ENCODE assay signal across 9 cellular contexts in the genomic region with DNA sequence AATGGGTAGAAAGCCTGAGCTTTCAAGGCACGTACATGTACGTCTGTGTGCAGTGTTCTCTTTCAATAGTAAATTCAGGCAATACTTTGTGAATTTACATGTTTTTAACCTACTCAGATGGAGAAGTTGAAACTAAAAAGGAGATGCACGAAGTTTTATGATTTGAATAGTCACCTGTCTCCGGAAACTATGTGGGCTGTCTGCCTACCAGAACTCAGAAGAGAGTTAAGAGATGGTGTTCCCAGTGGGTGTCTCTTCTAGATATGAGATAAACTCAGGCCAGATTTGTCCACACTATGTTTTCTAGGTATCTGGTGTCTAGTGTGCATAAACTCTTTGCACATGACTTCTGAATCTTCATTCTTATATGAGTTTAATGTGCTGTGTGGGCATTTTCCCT.
DNase-seq lines count a peak whose midpoint lies in the region; ATAC-seq and TF ChIP-seq lines count a peak whose summit lies in the region.
"Had no signal": no experiment of that assay in that cellular context is flagged by ENCODE, and none has a peak within 500 bp of the region (broad histone marks: within the 10 kb centered on the region; RNA-seq: fewer than 3 reads in every experiment).

No MANE protein-coding gene starts in this region.

- H3K27me3 ChIP-seq in OCI-LY3 (ENCODE audit: low read depth, low read length) (peaks cover 59% of the 10 kb centered on the region), left lung (no peaks in the 10 kb centered on the region), neural progenitor cell (no peaks in the 10 kb centered on the region)

- H4K20me1 ChIP-seq in OCI-LY3 (ENCODE audit: insufficient read depth, low read length) (no peaks in the 10 kb centered on the region), neural progenitor cell (ENCODE audit: low read depth) (no peaks in the 10 kb centered on the region)

- intact Hi-C loops in activated CD4-positive, alpha-beta T cell treated with anti-CD3 and anti-CD28 coated beads, Interleukin-2, amount 10 ng/mL, durations not matched to agents 24 days and 14 days (cut with micrococcal nuclease) = loop anchor here (1.0 to 2.0 kb wide), 8 partner anchors 20 to 350 kb away; no protein-coding TSS in a partner anchor
- intact Hi-C loops in left lung (cut with DNase I) = no loop called here

- H3K4me2 ChIP-seq in OCI-LY3 (ENCODE audit: low read length) (peak overlapping the region; percentile 64), neural progenitor cell (no peak overlapping the region)

- ATAC-seq in HG02798 (IDR thresholded peaks at IDR 0.05; ENCODE audit: poor library complexity, unreplicated experiment) (peak; percentile 81), left lung (no peak)

- peaks cover 26% of the 10 kb centered on the region for H3K4me1 Mint-ChIP-seq in activated CD4-positive, alpha-beta T cell treated with anti-CD3 and anti-CD28 coated beads, Interleukin-2, amount 10 ng/mL, durations not matched to agents 24 days and 14 days
- H3K4me1 Mint-ChIP-seq in neural progenitor cell = peaks cover 9% of the 10 kb centered on the region

- peaks cover 20% of the 10 kb centered on the region for H3K27me3 Mint-ChIP-seq in activated CD4-positive, alpha-beta T cell treated with anti-CD3 and anti-CD28 coated beads, Interleukin-2, amount 10 ng/mL, durations not matched to agents 24 days and 14 days
- H3K27me3 Mint-ChIP-seq in neural progenitor cell (ENCODE audit: insufficient read depth, low read depth) = peaks cover 7% of the 10 kb centered on the region

- TF ChIP-seq CTCF in OCI-LY3 (IDR thresholded peaks at IDR 0.05; ENCODE audit: low read depth, low read length) (no peak), left lung (IDR thresholded peaks at IDR 0.05) (no peak), neural progenitor cell (IDR thresholded peaks at IDR 0.05) (no peak)

- no peak overlapping the region for H2AFZ ChIP-seq in OCI-LY3 (ENCODE audit: low read depth, low read length)
- no peak overlapping the region for H2AFZ ChIP-seq in neural progenitor cell (replicated peaks)

- H3K36me3 Mint-ChIP-seq in activated CD4-positive, alpha-beta T cell treated with anti-CD3 and anti-CD28 coated beads, Interleukin-2, amount 10 ng/mL, durations not matched to agents 24 days and 14 days (ENCODE audit: low read depth) = peaks cover 6% of the 10 kb centered on the region
- H3K36me3 Mint-ChIP-seq in neural progenitor cell = no peaks in the 10 kb centered on the region

- H3K36me3 ChIP-seq in OCI-LY3 (replicated peaks; ENCODE audit: low read depth, low read length) (no peaks in the 10 kb centered on the region), left lung (peaks cover 0 to 6% of the 10 kb centered on the region in 2 donors), neural progenitor cell (no peaks in the 10 kb centered on the region)

- no peak for DNase-seq in activated CD4-positive, alpha-beta T cell treated with anti-CD3 and anti-CD28 coated beads, Interleukin-2, amount 10 ng/mL, durations not matched to agents 24 days and 14 days
- DNase-seq in activated CD4-positive, alpha-beta T cell treated with anti-CD3 and anti-CD28 coated beads, Interleukin-2, amount 50 U/mL, for 1 hour = no peak
- DNase-seq in stimulated activated CD4-positive, alpha-beta T cell treated with anti-CD3 and anti-CD28 coated beads, Interleukin-4, amount 100 ng/mL, for 24 hours = peak; percentile 67
- DNase-seq in left lung (no peak), neural progenitor cell (ENCODE audit: low spot score) (no peak), NCI-H524 (lab: John Stamatoyannopoulos, UW) (no peak)
- DNase-seq: NCI-H2171 had no signal

- no peaks in the 10 kb centered on the region for H3K9me3 Mint-ChIP-seq in activated CD4-positive, alpha-beta T cell treated with anti-CD3 and anti-CD28 coated beads, Interleukin-2, amount 10 ng/mL, durations not matched to agents 24 days and 14 days
- H3K9me3 Mint-ChIP-seq in neural progenitor cell = no peaks in the 10 kb centered on the region

- H3K9ac ChIP-seq in OCI-LY3 (ENCODE audit: low read length) (peak overlapping the region; percentile 6; the same call in 1 of the 2 replicates), neural progenitor cell (no peak overlapping the region)

- H3K4me3 ChIP-seq in OCI-LY3 (ENCODE audit: low read length) (peak overlapping the region; percentile 52), left lung (no peak overlapping the region), neural progenitor cell (no peak overlapping the region)

- H3K27ac Mint-ChIP-seq in activated CD4-positive, alpha-beta T cell treated with anti-CD3 and anti-CD28 coated beads, Interleukin-2, amount 10 ng/mL, durations not matched to agents 24 days and 14 days = peak overlapping the region; percentile 89
- no peak overlapping the region for H3K27ac Mint-ChIP-seq in neural progenitor cell

- no peaks in the 10 kb centered on the region for H3K9me3 ChIP-seq in OCI-LY3 (ENCODE audit: insufficient read depth, low read length)
- H3K9me3 ChIP-seq in left lung = no peaks in the 10 kb centered on the region
- no peaks in the 10 kb centered on the region for H3K9me3 ChIP-seq in neural progenitor cell (ENCODE audit: low read depth)

- H3K79me2 ChIP-seq in OCI-LY3 (ENCODE audit: low read length) (no peaks in the 10 kb centered on the region), neural progenitor cell (ENCODE audit: low read depth) (no peaks in the 10 kb centered on the region)

- H3K4me1 ChIP-seq in OCI-LY3 (ENCODE audit: low read length) = peaks cover 61% of the 10 kb centered on the region
- H3K4me1 ChIP-seq in left lung = no peaks in the 10 kb centered on the region
- H3K4me1 ChIP-seq in neural progenitor cell = no peaks in the 10 kb centered on the region

- peak overlapping the region; percentile 23 for H3K4me3 Mint-ChIP-seq in activated CD4-positive, alpha-beta T cell treated with anti-CD3 and anti-CD28 coated beads, Interleukin-2, amount 10 ng/mL, durations not matched to agents 24 days and 14 days
- H3K4me3 Mint-ChIP-seq in neural progenitor cell = no peak overlapping the region

- peak overlapping the region; percentile 72 for H3K27ac ChIP-seq in OCI-LY3 (ENCODE audit: low read length)
- no peak overlapping the region for H3K27ac ChIP-seq in left lung
- H3K27ac ChIP-seq in neural progenitor cell = no peak overlapping the region

- no peaks in the 10 kb centered on the region for H3F3A ChIP-seq in neural progenitor cell (ENCODE audit: low read depth)
